In genomic region chrX:149570668-149571067, GRCh38 we compare ENCODE assay signal across 14 cellular contexts. TPM values are rescaled to one million over a fixed set of nuclear protein-coding genes. Genes with fewer than 3 reads are reported as not detected.
DNase-seq lines count a peak whose midpoint lies in the region; ATAC-seq and TF ChIP-seq lines count a peak whose summit lies in the region.
"Had no signal": no experiment of that assay in that cellular context is flagged by ENCODE, and none has a peak within 500 bp of the region (broad histone marks: within the 10 kb centered on the region; RNA-seq: fewer than 3 reads in every experiment).

No MANE protein-coding gene starts in this region.

- intact Hi-C loops in spleen (cut with DNase I; ENCODE audit: low total_unique reads), result no loop called here

- no peaks in the 10 kb centered on the region for H3F3A ChIP-seq in GM23248 (ENCODE audit: insufficient read depth)
- H3F3A ChIP-seq in SK-N-SH (replicated peaks; ENCODE audit: insufficient read depth), result no peaks in the 10 kb centered on the region

- CTCF ChIA-PET in SK-N-SH (lab: Yijun Ruan, JAX), result no interaction called here

- H3K4me1 ChIP-seq in GM23248 (ENCODE audit: insufficient read depth) (no peaks in the 10 kb centered on the region), SK-N-SH (ENCODE audit: control insufficient read depth in 1 of 2, insufficient read depth in 2 of 2, low read depth in 1 of 2, low read length in 1 of 2) (no peaks in the 10 kb centered on the region), spleen (no peaks in the 10 kb centered on the region)

- H3K9ac ChIP-seq in GM23248 (no peak overlapping the region), SK-N-SH (no peak overlapping the region)
- H3K9ac ChIP-seq: BLaER1 had no signal

- no peak for ATAC-seq in GM21576 (IDR thresholded peaks at IDR 0.05; ENCODE audit: unreplicated experiment)
- ATAC-seq: T-helper 17 cell had no signal

- H4K20me1 ChIP-seq in GM23248 (ENCODE audit: insufficient read depth), result no peaks in the 10 kb centered on the region
- H4K20me1 ChIP-seq in SK-N-SH (ENCODE audit: insufficient read depth), result no peaks in the 10 kb centered on the region
- H4K20me1 ChIP-seq: BLaER1 had no signal

- POLR2A ChIA-PET in SK-N-SH (lab: Yijun Ruan, JAX), result no interaction called here

- WGBS in GM23248 (ENCODE audit: low coverage in 1 of 2, low lambda C conversion rate in 2 of 2, missing lambda C conversion rate in 2 of 2), 2 experiments, result 59 to 69% methylated on average over 6 of the region's 6 CpGs
- 7% methylated on average over 6 of the region's 6 CpGs for WGBS in SK-N-SH (ENCODE audit: low lambda C conversion rate)
- 60 to 89% (median 74%) methylated on average over 6 of the region's 6 CpGs; no CpG with 5 or more reads in 1 of the 5 donors for WGBS in spleen, 5 donors

- H3K9me3 ChIP-seq in GM23248 (ENCODE audit: low read depth) (no peaks in the 10 kb centered on the region), SK-N-SH (no peaks in the 10 kb centered on the region), spleen (no peaks in the 10 kb centered on the region)
- H3K9me3 ChIP-seq: BLaER1, esophagus muscularis mucosa had no signal

- TF ChIP-seq EP300 in SK-N-SH (IDR thresholded peaks at IDR 0.05; ENCODE audit: borderline replicate concordance in 1 of 2, low read depth in 1 of 2, low read length in 1 of 2), result no peak

- TF ChIP-seq POLR2A in spleen (IDR thresholded peaks at IDR 0.05), result no peak

- no peaks in the 10 kb centered on the region for H3K79me2 ChIP-seq in GM23248 (ENCODE audit: insufficient read depth)
- H3K79me2 ChIP-seq in SK-N-SH (ENCODE audit: insufficient read depth), result no peaks in the 10 kb centered on the region

- no peak overlapping the region for H2AFZ ChIP-seq in GM23248
- H2AFZ ChIP-seq in SK-N-SH (ENCODE audit: low read depth), result no peak overlapping the region

- H3K27ac ChIP-seq in GM23248 (no peak overlapping the region), SK-N-SH (ENCODE audit: low read depth in 2 of 2, low read length in 1 of 2) (no peak overlapping the region), spleen (no peak overlapping the region)
- H3K27ac ChIP-seq: BLaER1, esophagus muscularis mucosa had no signal

- H3K27me3 ChIP-seq in GM23248 (replicated peaks; ENCODE audit: insufficient read depth) (no peaks in the 10 kb centered on the region), SK-N-SH (ENCODE audit: insufficient read depth) (peaks cover 8% of the 10 kb centered on the region; the same call in 1 of the 2 replicates), spleen (replicated peaks in 1 of 7) (no peaks in the 10 kb centered on the region)
- H3K27me3 ChIP-seq: BLaER1, esophagus muscularis mucosa had no signal

- in situ Hi-C loops in GM23248 (cut with MboI), result no loop called here

- no peaks in the 10 kb centered on the region for H3K36me3 ChIP-seq in GM23248 (ENCODE audit: low read depth)
- no peaks in the 10 kb centered on the region for H3K36me3 ChIP-seq in SK-N-SH (replicated peaks in 1 of 2; ENCODE audit: control insufficient read depth in 1 of 2, insufficient read depth in 2 of 2, low read length in 1 of 2)
- no peaks in the 10 kb centered on the region for H3K36me3 ChIP-seq in spleen
- H3K36me3 ChIP-seq: BLaER1, esophagus muscularis mucosa had no signal

- no peaks in the 10 kb centered on the region for H3K9me2 ChIP-seq in GM23248 (ENCODE audit: insufficient read depth)
- H3K9me2 ChIP-seq in SK-N-SH, result no peaks in the 10 kb centered on the region

- H3K4me2 ChIP-seq in GM23248 (ENCODE audit: unreplicated experiment) (no peak overlapping the region), SK-N-SH (no peak overlapping the region)
- H3K4me2 ChIP-seq: BLaER1 had no signal

- DNase-seq in AG09309 (ENCODE audit: low read depth) (peak; percentile 39), GM23248 (peak; percentile 74), T1000 (lab: John Stamatoyannopoulos, UW) (peak; percentile 0), fibroblast of pulmonary artery (ENCODE audit: low read depth) (peak; percentile 60), SK-N-SH (no peak), spleen (no peak)
- no peak for DNase-seq in activated naive CD4-positive, alpha-beta T cell treated with Interleukin-2 at 50 U/mL for 16 hours
- DNase-seq: activated effector memory CD4-positive, alpha-beta T cell treated with Interleukin-2 at 50 U/mL for 16 hours; caudate nucleus; T-helper 17 cell had no signal

- TF ChIP-seq CTCF in AG09309 (IDR thresholded peaks at IDR 0.05; ENCODE audit: control insufficient read depth, insufficient read depth, low read depth, low read length, missing control alignments) (no peak), fibroblast of pulmonary artery (IDR thresholded peaks at IDR 0.05; ENCODE audit: low read length, missing control alignments) (no peak), SK-N-SH (IDR thresholded peaks at IDR 0.05) (no peak), spleen (IDR thresholded peaks at IDR 0.05 in 8 of 11, conservative IDR thresholded peaks at IDR 0.05 in 3 of 11) (no peak)

- no peak overlapping the region for H3K4me3 ChIP-seq in AG09309 (ENCODE audit: control insufficient read depth, low read depth, low read length)
- no peak overlapping the region for H3K4me3 ChIP-seq in GM23248
- H3K4me3 ChIP-seq in fibroblast of pulmonary artery (replicated peaks; ENCODE audit: low read depth, low read length), result no peak overlapping the region
- H3K4me3 ChIP-seq in SK-N-SH (ENCODE audit: low read depth in 2 of 2, low read length in 1 of 2), result no peak overlapping the region
- no peak overlapping the region for H3K4me3 ChIP-seq in spleen
- H3K4me3 ChIP-seq: BLaER1, esophagus muscularis mucosa had no signal

- no peak for TF ChIP-seq RAD21 in SK-N-SH (IDR thresholded peaks at IDR 0.05; ENCODE audit: low read length)

TF ChIP-seq in SK-N-SH, 30 proteins besides CTCF, POLR2A, EP300 and RAD21:
- TF ChIP-seq YY1 (IDR thresholded peaks at IDR 0.05; ENCODE audit: low read depth), result no peak
- no peak for TF ChIP-seq ELF1 (IDR thresholded peaks at IDR 0.05)
- no peak for TF ChIP-seq FOSL2 (IDR thresholded peaks at IDR 0.05; ENCODE audit: borderline replicate concordance, low read depth)
- no peak for TF ChIP-seq EZH2phosphoT487 (IDR thresholded peaks at IDR 0.05; ENCODE audit: borderline replicate concordance, low read depth)
- TF ChIP-seq MEF2A (IDR thresholded peaks at IDR 0.05; ENCODE audit: borderline replicate concordance, low read depth), result no peak
- TF ChIP-seq RFX5 (IDR thresholded peaks at IDR 0.05; ENCODE audit: low read length), result no peak
- no peak for TF ChIP-seq SIN3A (IDR thresholded peaks at IDR 0.05; ENCODE audit: borderline replicate concordance, low read depth, low read length)
- TF ChIP-seq FOXM1 (IDR thresholded peaks at IDR 0.05; ENCODE audit: low read depth), result no peak
- no peak for TF ChIP-seq RXRA (IDR thresholded peaks at IDR 0.05; ENCODE audit: borderline replicate concordance, low read depth)
- TF ChIP-seq POLR2AphosphoS5 (IDR thresholded peaks at IDR 0.05; ENCODE audit: low read depth, low read length), result no peak

RNA-seq across cellular contexts. Expression of gene MAGEA9B, which starts 16.6 kb away (rescaled TPM):
- not detected in 2 replicates for total RNA-seq in GM23248 (2014; rRNA removed; shearing (Covaris generic))
- not detected in 2 replicates for polyA plus RNA-seq in GM23248 (2016; fragmentation: Nextera tagmentation; extraction: Ambion mirVana)
- 0.37 and 0.38 TPM in 2 replicates for polyA plus RNA-seq in SK-N-SH (2012; rRNA removed)
- 0.22 and 0.42 TPM in 2 replicates for polyA plus RNA-seq in SK-N-SH (2012; cell fraction: cytosol; rRNA removed)
- polyA plus RNA-seq in SK-N-SH (2012; cell fraction: nucleus; rRNA removed), result 0.17 and 0.22 TPM in 2 replicates
- not detected for total RNA-seq in spleen
- under 1 TPM in 1 of 3 donors, not detected in 2; 0.06 TPM for polyA plus RNA-seq in spleen
- total RNA-seq: esophagus muscularis mucosa, T-helper 17 cell had no signal

RNA-seq across cellular contexts. Expression of gene HSFX3, which starts 20.9 kb away (rescaled TPM):
- total RNA-seq in GM23248 (2014; rRNA removed; shearing (Covaris generic)), result not detected in 2 replicates
- polyA plus RNA-seq in GM23248 (2016; fragmentation: Nextera tagmentation; extraction: Ambion mirVana) (not detected in 2 replicates), SK-N-SH (2012; rRNA removed) (not detected in 2 replicates), spleen (under 1 TPM in 1 of 3 donors, not detected in 2; 0.11 TPM)
- polyA plus RNA-seq in SK-N-SH (2012; cell fraction: cytosol; rRNA removed), result not detected in 2 replicates
- not detected in 2 replicates for polyA plus RNA-seq in SK-N-SH (2012; cell fraction: nucleus; rRNA removed)
- not detected for total RNA-seq in spleen
- total RNA-seq: esophagus muscularis mucosa, kidney epithelial cell, T-helper 17 cell had no signal

RNA-seq across cellular contexts. Expression of gene HSFX2, which starts 24.4 kb away (rescaled TPM):
- total RNA-seq in GM23248 (2014; rRNA removed; shearing (Covaris generic)), result 0.43 TPM in 1 of 2 replicates, not detected in the other
- not detected in 2 replicates for polyA plus RNA-seq in GM23248 (2016; fragmentation: Nextera tagmentation; extraction: Ambion mirVana)
- 0.06 and 0.07 TPM in 2 replicates for polyA plus RNA-seq in SK-N-SH (2012; rRNA removed)
- 0.05 and 0.13 TPM in 2 replicates for polyA plus RNA-seq in SK-N-SH (2012; cell fraction: cytosol; rRNA removed)
- 0.13 and 0.52 TPM in 2 replicates for polyA plus RNA-seq in SK-N-SH (2012; cell fraction: nucleus; rRNA removed)
- total RNA-seq in spleen, result 1 to 10 TPM in 3 of 7 donors, under 1 TPM in 1, not detected in 3; 0.52 to 4.5 (median 1.3) TPM
- 1 to 10 TPM in 2 of 3 donors, under 1 TPM in 1; 0.49 to 1.3 (median 1.1) TPM for polyA plus RNA-seq in spleen
- total RNA-seq: T-helper 17 cell had no signal

RNA-seq across cellular contexts. Expression of gene EOLA1, which starts 29.9 kb away (rescaled TPM):
- total RNA-seq in GM23248 (2014; rRNA removed; shearing (Covaris generic)), result 10.4 and 10.6 TPM in 2 replicates
- polyA plus RNA-seq in GM23248 (2016; fragmentation: Nextera tagmentation; extraction: Ambion mirVana) (12.0 and 12.3 TPM in 2 replicates), SK-N-SH (2012; rRNA removed) (16.3 and 16.5 TPM in 2 replicates), spleen (10 to 100 TPM; 23.8 to 32.0 (median 28.4) TPM)
- polyA plus RNA-seq in SK-N-SH (2012; cell fraction: cytosol; rRNA removed), result 12.3 and 12.8 TPM in 2 replicates
- 43.3 and 55.3 TPM in 2 replicates for polyA plus RNA-seq in SK-N-SH (2012; cell fraction: nucleus; rRNA removed)
- 10 to 100 TPM; 17.6 to 37.8 (median 24.1) TPM for total RNA-seq in spleen

Comparison
In these comparisons a context has a peak if more than half of its experiments do, and no peak if none do; other contexts are left out.
1. DNase-seq: peak in AG09309 (single experiment), GM23248 (single experiment), T1000 (single experiment) and fibroblast of pulmonary artery (single experiment); none in SK-N-SH (single experiment), activated naive CD4-positive, alpha-beta T cell treated with Interleukin-2 at 50 U/mL for 16 hours (single experiment) and spleen (single experiment).